ENCODE assay signal across 8 cellular contexts in genomic region chr12:124993568-124994434, GRCh38. TPM values are rescaled to one million over a fixed set of nuclear protein-coding genes. Genes with fewer than 3 reads are reported as not detected.
A peak's percentile ranks its signal among the peaks of the same experiment; 100 is the strongest.
DNase-seq lines count a peak whose midpoint lies in the region; ATAC-seq and TF ChIP-seq lines count a peak whose summit lies in the region.

Gene BRI3BP (plus strand): TSS chr12:124993645. CDS start chr12:124993791, 146 bp downstream.

- H3K9me3 ChIP-seq in HUES6 (ENCODE audit: control insufficient read depth, insufficient read depth, low read depth, low read length) (no peaks in the 10 kb centered on the region), SK-N-MC (ENCODE audit: low read depth, low read length) (no peaks in the 10 kb centered on the region)

- H3K27me3 Mint-ChIP-seq in progenitor cell of endocrine pancreas, result peaks cover 6% of the 10 kb centered on the region

- intact Hi-C loops in cardiac septum (cut with DNase I), result no loop called here

- DNase-seq in DMS53 (lab: John Stamatoyannopoulos, UW) (peak; percentile 90), SK-N-MC (ENCODE audit: low read depth, low spot score) (no peak), cardiac septum (ENCODE audit: low spot score) (peak; percentile 88), progenitor cell of endocrine pancreas (ENCODE audit: low spot score, unreplicated experiment) (peak; percentile 33), ureter (ENCODE audit: low spot score) (peak; percentile 49)
- peak; percentile 83 for DNase-seq in activated naive CD4-positive, alpha-beta T cell treated with anti-CD3 and anti-CD28 coated beads, Interleukin-2, amount 50 U/mL, for 16 hours

- peak; percentile 44 for ATAC-seq in GM21367 (IDR thresholded peaks at IDR 0.05; ENCODE audit: unreplicated experiment)

- no peaks in the 10 kb centered on the region for H3K27me3 ChIP-seq in HUES6 (ENCODE audit: control insufficient read depth, insufficient read depth, low read length)

- H3K4me3 Mint-ChIP-seq in progenitor cell of endocrine pancreas (ENCODE audit: low read depth), result peak within 1 kb of the TSS; percentile 87

- H3K27ac Mint-ChIP-seq in progenitor cell of endocrine pancreas, result peak within 1 kb of the TSS; percentile 85

- H3K27ac ChIP-seq in HUES6 (ENCODE audit: low read depth, low read length) (no peak within 1 kb of the TSS), SK-N-MC (no peak within 1 kb of the TSS; the same call in 1 of the 2 replicates)

- H3K36me3 ChIP-seq in HUES6 (ENCODE audit: control insufficient read depth, insufficient read depth, low read length) (no peaks in the 10 kb centered on the region), SK-N-MC (ENCODE audit: insufficient read depth, low read length) (peaks cover 5% of the 10 kb centered on the region; the same call in 1 of the 2 replicates)

- no peaks in the 10 kb centered on the region for H3K9me3 Mint-ChIP-seq in progenitor cell of endocrine pancreas (ENCODE audit: low read depth)

- no peak for TF ChIP-seq CTCF in progenitor cell of endocrine pancreas (IDR thresholded peaks at IDR 0.05; ENCODE audit: unreplicated experiment)

- peak within 1 kb of the TSS; percentile 72 for H3K9ac ChIP-seq in HUES6 (ENCODE audit: low read length)
- H3K9ac ChIP-seq in SK-N-MC (ENCODE audit: insufficient read length), result peak within 1 kb of the TSS; percentile 84

- H3K4me1 Mint-ChIP-seq in progenitor cell of endocrine pancreas (ENCODE audit: low read depth), result peaks cover 14% of the 10 kb centered on the region

- H3K4me1 ChIP-seq in HUES6 (ENCODE audit: control insufficient read depth, insufficient read depth, low read length), result peaks cover 21% of the 10 kb centered on the region

- H3K36me3 Mint-ChIP-seq in progenitor cell of endocrine pancreas (ENCODE audit: insufficient read depth), result no peaks in the 10 kb centered on the region

- H3K4me3 ChIP-seq in HUES6 (ENCODE audit: low read depth, low read length), result peak within 1 kb of the TSS; percentile 60
- peak within 1 kb of the TSS; percentile 99 for H3K4me3 ChIP-seq in SK-N-MC

RNA-seq across cellular contexts. Expression of gene BRI3BP, which starts in this region (rescaled TPM):
- total RNA-seq in cardiac septum, result 3.4 TPM
- total RNA-seq in progenitor cell of endocrine pancreas, result 11.1 and 12.0 TPM in 2 replicates
- 6.8 TPM for total RNA-seq in ureter
